In the genomic region with DNA sequence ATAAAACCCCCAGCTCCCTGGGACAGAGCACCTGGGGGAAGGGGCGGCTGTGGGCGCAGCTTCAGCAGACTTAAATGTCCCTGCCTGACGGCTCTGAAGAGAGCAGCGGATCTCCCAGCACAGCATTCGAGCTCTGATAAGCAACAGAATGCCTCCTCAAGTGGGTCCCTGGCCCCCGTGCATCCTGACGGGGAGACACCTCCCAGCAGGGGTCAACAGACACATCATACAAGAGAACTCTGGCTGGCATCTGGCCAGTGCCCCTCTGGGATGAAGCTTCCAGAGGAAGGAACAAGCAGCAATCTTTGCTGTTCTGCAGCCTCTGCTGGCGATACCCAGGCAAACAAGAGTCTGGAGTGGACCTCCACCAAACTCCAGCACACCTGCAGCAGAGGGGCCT, we compare ENCODE assay signal across 8 cellular contexts. TPM values are rescaled to one million over a fixed set of nuclear protein-coding genes. Genes with fewer than 3 reads are reported as not detected.
"Had no signal": no experiment of that assay in that cellular context is flagged by ENCODE, and none has a peak within 500 bp of the region (broad histone marks: within the 10 kb centered on the region; RNA-seq: fewer than 3 reads in every experiment).

No MANE protein-coding gene starts in this region.

RNA-seq across cellular contexts. Expression of gene SLC6A13, which starts 35.4 kb away (rescaled TPM):
- total RNA-seq: colonic mucosa, esophagus mucosa, esophagus squamous epithelium, glomerular endothelial cell, lower leg skin, lung microvascular endothelial cell, mesenteric fat pad, mononuclear cell had no signal
